Comparison of ENCODE assay signal across 11 cellular contexts in genomic region chr7:127885843-127886242, GRCh38.
DNase-seq lines count a peak whose midpoint lies in the region; ATAC-seq and TF ChIP-seq lines count a peak whose summit lies in the region.
"Had no signal": no experiment of that assay in that cellular context is flagged by ENCODE, and none has a peak within 500 bp of the region (broad histone marks: within the 10 kb centered on the region; RNA-seq: fewer than 3 reads in every experiment).

No MANE protein-coding gene starts in this region.

- peaks cover 12 to 16% of the 10 kb centered on the region in 2 donors for H3K4me1 Mint-ChIP-seq in effector memory CD8-positive, alpha-beta T cell (ENCODE audit: low read depth in 2 of 2)

- DNase-seq in ELR (ENCODE audit: low read depth), result peak; percentile 65
- peak; percentile 56 for DNase-seq in OCI-M2 (lab: John Stamatoyannopoulos, UW; ENCODE audit: unreplicated experiment)
- peak; percentile 73 for DNase-seq in fibroblast of gingiva (ENCODE audit: low read depth)
- DNase-seq in activated naive CD4-positive, alpha-beta T cell treated with anti-CD3 and anti-CD28 coated beads, Interleukin-2, amount 50 U/mL, for 16 hours, result no peak
- DNase-seq in NCI-H1048 (lab: John Stamatoyannopoulos, UW), result no peak
- DNase-seq in effector memory CD8-positive, alpha-beta T cell, result no peak
- DNase-seq in putamen (ENCODE audit: low spot score), result no peak
- DNase-seq: colonic mucosa, right lobe of liver, T-cell had no signal

- no peaks in the 10 kb centered on the region for H3K79me2 ChIP-seq in parathyroid adenoma

- H3K4me1 ChIP-seq in parathyroid adenoma, result peaks cover 26% of the 10 kb centered on the region
- H3K4me1 ChIP-seq: colonic mucosa had no signal

- H3K36me3 ChIP-seq in parathyroid adenoma (ENCODE audit: control insufficient read depth, insufficient read depth, low read length), result no peaks in the 10 kb centered on the region

- H3K9me3 ChIP-seq in parathyroid adenoma (ENCODE audit: control insufficient read depth, low read length), result no peaks in the 10 kb centered on the region
- H3K9me3 ChIP-seq: colonic mucosa, right lobe of liver had no signal

- no peaks in the 10 kb centered on the region for H3K27me3 ChIP-seq in parathyroid adenoma (ENCODE audit: control insufficient read depth, insufficient read depth, low read length)
- H3K27me3 ChIP-seq: colonic mucosa, right lobe of liver had no signal

- H3K36me3 Mint-ChIP-seq in effector memory CD8-positive, alpha-beta T cell (ENCODE audit: insufficient read depth), result peaks cover 29% of the 10 kb centered on the region

- H3K27ac Mint-ChIP-seq in effector memory CD8-positive, alpha-beta T cell, result no peak overlapping the region
- H3K27ac Mint-ChIP-seq: T-cell had no signal

- no peak overlapping the region for H3K4me2 ChIP-seq in parathyroid adenoma (ENCODE audit: low read length)

- no peak for ATAC-seq in effector memory CD8-positive, alpha-beta T cell (replicated peaks)
- ATAC-seq: T-cell had no signal

- no peak overlapping the region for H3K4me3 Mint-ChIP-seq in effector memory CD8-positive, alpha-beta T cell
- H3K4me3 Mint-ChIP-seq: T-cell had no signal

- no peaks in the 10 kb centered on the region for H3K9me3 Mint-ChIP-seq in effector memory CD8-positive, alpha-beta T cell
- H3K9me3 Mint-ChIP-seq: T-cell had no signal

- H3K27me3 Mint-ChIP-seq in effector memory CD8-positive, alpha-beta T cell, result no peaks in the 10 kb centered on the region
- H3K27me3 Mint-ChIP-seq: T-cell had no signal

- no peak overlapping the region for H3K9ac ChIP-seq in parathyroid adenoma

- no peak for TF ChIP-seq CTCF in parathyroid adenoma (IDR thresholded peaks at IDR 0.05)

- peak overlapping the region; percentile 11 for H3K27ac ChIP-seq in parathyroid adenoma
- H3K27ac ChIP-seq: colonic mucosa, right lobe of liver had no signal

- no peak overlapping the region for H2AFZ ChIP-seq in parathyroid adenoma

- no peak overlapping the region for H3K4me3 ChIP-seq in parathyroid adenoma (ENCODE audit: low read depth, low read length)
- H3K4me3 ChIP-seq: colonic mucosa, right lobe of liver had no signal

Comparison
In these comparisons a context has a peak if more than half of its experiments do, and no peak if none do; other contexts are left out.
1. DNase-seq: peak in ELR (single experiment), OCI-M2 (single experiment) and fibroblast of gingiva (single experiment); none in activated naive CD4-positive, alpha-beta T cell treated with anti-CD3 and anti-CD28 coated beads, Interleukin-2, amount 50 U/mL, for 16 hours (single experiment), NCI-H1048 (single experiment), effector memory CD8-positive, alpha-beta T cell (0 of 3) and putamen (single experiment).